In genomic region chr2:152518016-152518415, GRCh38 we compare ENCODE assay signal across 19 cellular contexts.
"Had no signal": no experiment of that assay in that cellular context is flagged by ENCODE, and none has a peak within 500 bp of the region (broad histone marks: within the 10 kb centered on the region; RNA-seq: fewer than 3 reads in every experiment).

No MANE protein-coding gene starts in this region.

- FAIRE-seq: bronchial epithelial cell, frontal cortex had no signal

- H3K27me3 ChIP-seq: SJCRH30 had no signal

- DNase-seq: activated B cell treated with CpG ODN at 0.5 μM for 24 hours; activated CD4-positive, alpha-beta memory T cell treated with anti-CD3 and anti-CD28 coated beads for 36 hours; activated CD4-positive, alpha-beta T cell treated with anti-CD3 and anti-CD28 coated beads for 36 hours; activated naive CD4-positive, alpha-beta T cell treated with anti-CD3 and anti-CD28 coated beads for 36 hours; activated T-cell treated with anti-CD3 and anti-CD28 coated beads, Interleukin-2, amount 50 U/mL, for 48 hours; amygdala; effector CD4-positive, alpha-beta T cell; hypothalamus; mesenchymal stem cell; naive B cell; psoas muscle; right cardiac atrium; SJCRH30; stimulated activated CD4-positive, alpha-beta T cell treated with anti-CD3 and anti-CD28 coated beads, Interleukin-2, amount 100 ng/mL, for 24 hours; T-helper 1 cell had no signal

- H3K4me1 ChIP-seq: SJCRH30 had no signal

- H3K9me3 ChIP-seq: psoas muscle, SJCRH30, thoracic aorta had no signal

- ATAC-seq: activated CD4-positive, alpha-beta T cell treated with anti-CD3 and anti-CD28 coated beads for 36 hours; psoas muscle; right cardiac atrium; stimulated activated effector memory CD8-positive, alpha-beta T cell treated with anti-CD3 and anti-CD28 coated beads, Interleukin-12 subunit alpha, Interleukin-12 subunit beta, amount 100 ng/mL, for 72 hours had no signal

- H3K27ac ChIP-seq: psoas muscle, SJCRH30 had no signal

- H3K4me3 ChIP-seq: psoas muscle, SJCRH30 had no signal

- H3K36me3 ChIP-seq: SJCRH30, thoracic aorta had no signal
